ENCODE assay signal across 8 cellular contexts in genomic region chr10:92848037-92848440, GRCh38. TPM values are rescaled to one million over a fixed set of nuclear protein-coding genes. Genes with fewer than 3 reads are reported as not detected.
DNase-seq lines count a peak whose midpoint lies in the region; ATAC-seq lines count a peak whose summit lies in the region.

No MANE protein-coding gene starts in this region.

- H3K27ac ChIP-seq in HUES6 (ENCODE audit: low read depth, low read length) = no peak overlapping the region
- no peak overlapping the region for H3K27ac ChIP-seq in substantia nigra (ENCODE audit: low read depth, low read length, poor library complexity, severe bottlenecking)

- H3K36me3 ChIP-seq in HUES6 (ENCODE audit: control insufficient read depth, insufficient read depth, low read length) = no peaks in the 10 kb centered on the region

- in situ Hi-C loops in Caki2 (cut with HindIII; ENCODE audit: low pct_unique_long_range_greater_than_20kb, low sequenced_read_pairs) = no loop called here

- H3K27ac Mint-ChIP-seq in central memory CD8-positive, alpha-beta T cell (ENCODE audit: low read depth) = peak overlapping the region; percentile 79
- peak overlapping the region; percentile 55 to 95 (median 92) for H3K27ac Mint-ChIP-seq in naive thymus-derived CD8-positive, alpha-beta T cell

- H3K27me3 Mint-ChIP-seq in central memory CD8-positive, alpha-beta T cell = no peaks in the 10 kb centered on the region
- H3K27me3 Mint-ChIP-seq in naive thymus-derived CD8-positive, alpha-beta T cell = no peaks in the 10 kb centered on the region

- peaks cover 38% of the 10 kb centered on the region for H3K27me3 ChIP-seq in HUES6 (ENCODE audit: control insufficient read depth, insufficient read depth, low read length)

- peak; percentile 19 for DNase-seq in Caki2 (ENCODE audit: low read depth)
- DNase-seq in central memory CD8-positive, alpha-beta T cell (ENCODE audit: low spot score in 2 of 2) = no peak
- no peak for DNase-seq in naive thymus-derived CD8-positive, alpha-beta T cell
- DNase-seq in NCI-H2081 (lab: John Stamatoyannopoulos, UW) = no peak
- DNase-seq in activated CD8-positive, alpha-beta memory T cell treated with anti-CD3 and anti-CD28 coated beads for 24 hours = no peak
- no peak for DNase-seq in substantia nigra (lab: John Stamatoyannopoulos, UW)

- peaks cover 7% of the 10 kb centered on the region; the same call in 1 of the 2 replicates for H3K9me3 ChIP-seq in HUES6 (ENCODE audit: control insufficient read depth, insufficient read depth, low read depth, low read length)

- H3K9me3 Mint-ChIP-seq in central memory CD8-positive, alpha-beta T cell = no peaks in the 10 kb centered on the region
- H3K9me3 Mint-ChIP-seq in naive thymus-derived CD8-positive, alpha-beta T cell = no peaks in the 10 kb centered on the region

- H3K4me3 ChIP-seq in HUES6 (ENCODE audit: low read depth, low read length) = peak overlapping the region; percentile 69

- peaks cover 2% of the 10 kb centered on the region for H3K36me3 Mint-ChIP-seq in central memory CD8-positive, alpha-beta T cell (ENCODE audit: insufficient read depth)
- H3K36me3 Mint-ChIP-seq in naive thymus-derived CD8-positive, alpha-beta T cell = no peaks in the 10 kb centered on the region

- POLR2A ChIA-PET in naive thymus-derived CD8-positive, alpha-beta T cell (lab: Charles Lee) = interaction anchor here (0.5 to 2.8 kb wide), 12 partner anchors 19 to 1439 kb away, joined by 3 to 11 read pairs (median 6); partner anchors contain the start of genes FRA10AC1, IDE and KIF11

- peak overlapping the region; percentile 85 for H3K4me3 Mint-ChIP-seq in central memory CD8-positive, alpha-beta T cell
- peak overlapping the region; percentile 82 to 93 (median 88) for H3K4me3 Mint-ChIP-seq in naive thymus-derived CD8-positive, alpha-beta T cell

- peaks cover 27% of the 10 kb centered on the region for H3K4me1 Mint-ChIP-seq in central memory CD8-positive, alpha-beta T cell
- peaks cover 9 to 38% (median 30%) of the 10 kb centered on the region in 4 donors for H3K4me1 Mint-ChIP-seq in naive thymus-derived CD8-positive, alpha-beta T cell

- no peaks in the 10 kb centered on the region; the same call in 1 of the 2 replicates for H3K4me1 ChIP-seq in HUES6 (ENCODE audit: control insufficient read depth, insufficient read depth, low read length)

- H3K9ac ChIP-seq in HUES6 (ENCODE audit: low read length) = no peak overlapping the region

- no peak for ATAC-seq in central memory CD8-positive, alpha-beta T cell (replicated peaks; ENCODE audit: extremely low read depth, poor library complexity, severe bottlenecking)
- peak in 1 of 2 donors; percentile 59 for ATAC-seq in naive thymus-derived CD8-positive, alpha-beta T cell
- no peak for ATAC-seq in GM21825 (IDR thresholded peaks at IDR 0.05; ENCODE audit: unreplicated experiment)

RNA-seq across cellular contexts. Expression of gene EXOC6, which starts 0.3 kb away (rescaled TPM):
- total RNA-seq in Caki2 (2014; rRNA removed; shearing (Covaris generic); ENCODE audit: low replicate concordance) = 5.3 and 9.0 TPM in 2 replicates
- 10 to 100 TPM; 11.8 to 12.3 TPM for total RNA-seq in naive thymus-derived CD8-positive, alpha-beta T cell
- 1 to 10 TPM; 5.5 to 6.5 (median 5.8) TPM for polyA plus RNA-seq in naive thymus-derived CD8-positive, alpha-beta T cell
